ENCODE assay signal across 10 cellular contexts in genomic region chr10:24720096-24720495, GRCh38. TPM values are rescaled to one million over a fixed set of nuclear protein-coding genes. Genes with fewer than 3 reads are reported as not detected.
DNase-seq lines count a peak whose midpoint lies in the region; ATAC-seq and TF ChIP-seq lines count a peak whose summit lies in the region.
"Had no signal": no experiment of that assay in that cellular context is flagged by ENCODE, and none has a peak within 500 bp of the region (broad histone marks: within the 10 kb centered on the region; RNA-seq: fewer than 3 reads in every experiment).

No MANE protein-coding gene starts in this region.

- H3K4me3 ChIP-seq in DOHH2 (ENCODE audit: low read length) = peak overlapping the region; percentile 79
- H3K4me3 ChIP-seq in SJSA1 = peak overlapping the region; percentile 75
- peak overlapping the region; percentile 78 for H3K4me3 ChIP-seq in fibroblast of the aortic adventitia (ENCODE audit: low read depth, low read length)
- H3K4me3 ChIP-seq in rectal smooth muscle tissue (ENCODE audit: low read length) = peak overlapping the region; percentile 71

- no peak for TF ChIP-seq CTCF in DOHH2 (IDR thresholded peaks at IDR 0.05; ENCODE audit: low read depth, low read length, poor library complexity, severe bottlenecking)
- no peak for TF ChIP-seq CTCF in fibroblast of the aortic adventitia (IDR thresholded peaks at IDR 0.05; ENCODE audit: insufficient read depth, low read length)

- no peak overlapping the region for H3K4me3 Mint-ChIP-seq in natural killer cell treated with Interleukin-12 subunit alpha and Interleukin-12 subunit beta and Interleukin-15 and Interleukin-18, amount 100 ng/mL, for 72 hours

- H3K4me1 ChIP-seq in DOHH2 (ENCODE audit: control insufficient read depth, low read length) (peaks cover 43% of the 10 kb centered on the region), SJSA1 (replicated peaks) (peaks cover 54% of the 10 kb centered on the region), rectal smooth muscle tissue (ENCODE audit: control insufficient read depth, insufficient read depth, low read length) (peaks cover 34% of the 10 kb centered on the region)

- no peak overlapping the region for H3K9ac ChIP-seq in rectal smooth muscle tissue (ENCODE audit: low read length)

- H4K20me1 ChIP-seq in DOHH2 (ENCODE audit: control insufficient read depth, insufficient read depth, low read depth, low read length) = peaks cover 24% of the 10 kb centered on the region

- H3K27ac ChIP-seq in DOHH2 (ENCODE audit: low read depth, low read length) (no peak overlapping the region), SJSA1 (no peak overlapping the region), rectal smooth muscle tissue (ENCODE audit: low read depth, low read length) (no peak overlapping the region)

- no peak overlapping the region for H3K27ac Mint-ChIP-seq in natural killer cell treated with Interleukin-12 subunit alpha and Interleukin-12 subunit beta and Interleukin-15 and Interleukin-18, amount 100 ng/mL, for 72 hours

- H3K27me3 ChIP-seq in DOHH2 (ENCODE audit: control insufficient read depth, low read length) = no peaks in the 10 kb centered on the region
- H3K27me3 ChIP-seq in SJSA1 (replicated peaks) = no peaks in the 10 kb centered on the region
- H3K27me3 ChIP-seq in rectal smooth muscle tissue (ENCODE audit: control insufficient read depth, insufficient read depth, low read length) = no peaks in the 10 kb centered on the region

- H3K79me2 ChIP-seq in DOHH2 (ENCODE audit: control insufficient read depth, low read length) = peaks cover 76% of the 10 kb centered on the region

- peaks cover 9 to 17% of the 10 kb centered on the region in 2 donors for H3K4me1 Mint-ChIP-seq in natural killer cell treated with Interleukin-12 subunit alpha and Interleukin-12 subunit beta and Interleukin-15 and Interleukin-18, amount 100 ng/mL, for 72 hours (ENCODE audit: low read depth in 2 of 2)

- no peaks in the 10 kb centered on the region for H3K9me3 ChIP-seq in DOHH2 (ENCODE audit: control insufficient read depth, insufficient read depth, low read length)
- H3K9me3 ChIP-seq in SJSA1 (replicated peaks) = no peaks in the 10 kb centered on the region

- H3F3A ChIP-seq in DOHH2 (ENCODE audit: control insufficient read depth, insufficient read depth) = peaks cover 6% of the 10 kb centered on the region

- H3K4me2 ChIP-seq in DOHH2 (ENCODE audit: low read length) = peak overlapping the region; percentile 81

- peaks cover 18% of the 10 kb centered on the region for H3K36me3 ChIP-seq in DOHH2 (ENCODE audit: control insufficient read depth, low read length)
- H3K36me3 ChIP-seq in SJSA1 = peaks cover 57% of the 10 kb centered on the region
- H3K36me3 ChIP-seq in rectal smooth muscle tissue (ENCODE audit: control insufficient read depth, insufficient read depth, low read length) = no peaks in the 10 kb centered on the region

- no peaks in the 10 kb centered on the region for H3K9me2 ChIP-seq in DOHH2 (replicated peaks; ENCODE audit: control insufficient read depth, low read length)

- H3K27me3 Mint-ChIP-seq in natural killer cell treated with Interleukin-12 subunit alpha and Interleukin-12 subunit beta and Interleukin-15 and Interleukin-18, amount 100 ng/mL, for 72 hours = no peaks in the 10 kb centered on the region

- DNase-seq in SJSA1 (ENCODE audit: low read depth in 1 of 2, low spot score in 2 of 2) (no peak), fibroblast of the aortic adventitia (ENCODE audit: low read depth) (no peak), NOMO-1 treated with dmso at 0.1 percent for 144 hours (lab: John Stamatoyannopoulos, UW; ENCODE audit: unreplicated experiment) (no peak), OCI-M2 (lab: John Stamatoyannopoulos, UW; ENCODE audit: unreplicated experiment) (no peak), NCI-H1694 (lab: John Stamatoyannopoulos, UW) (no peak)
- DNase-seq in natural killer cell treated with Interleukin-12 subunit alpha and Interleukin-12 subunit beta and Interleukin-15 and Interleukin-18, amount 100 ng/mL, for 72 hours (ENCODE audit: low spot score) = no peak
- DNase-seq: midbrain, NCI-H2171 had no signal

- no peaks in the 10 kb centered on the region for H3K36me3 Mint-ChIP-seq in natural killer cell treated with Interleukin-12 subunit alpha and Interleukin-12 subunit beta and Interleukin-15 and Interleukin-18, amount 100 ng/mL, for 72 hours

- no peaks in the 10 kb centered on the region for H3K9me3 Mint-ChIP-seq in natural killer cell treated with Interleukin-12 subunit alpha and Interleukin-12 subunit beta and Interleukin-15 and Interleukin-18, amount 100 ng/mL, for 72 hours

- ATAC-seq in natural killer cell treated with Interleukin-12 subunit alpha and Interleukin-12 subunit beta and Interleukin-15 and Interleukin-18, amount 100 ng/mL, for 72 hours = no peak

RNA-seq across cellular contexts. Expression of gene ARHGAP21, which starts 3.6 kb away (rescaled TPM):
- total RNA-seq in SJSA1 (2014; rRNA removed; shearing (Covaris generic)) = 50.2 and 64.2 TPM in 2 replicates
- 113 and 252 TPM in 2 replicates for total RNA-seq in fibroblast of the aortic adventitia (ENCODE audit: low replicate concordance)
- total RNA-seq in natural killer cell treated with Interleukin-12 subunit alpha and Interleukin-12 subunit beta and Interleukin-15 and Interleukin-18, amount 100 ng/mL, for 72 hours = 10 to 100 TPM; 25.7 to 34.7 TPM
